Comparison of ENCODE assay signal across 1 cellular context in genomic region chr2:119408221-119408619, GRCh38.
TF ChIP-seq lines count a peak whose summit lies in the region.

No MANE protein-coding gene starts in this region.

TF ChIP-seq in H1, 55 proteins besides CTCF, POLR2A, EP300 and RAD21 (continued from another document):
- TF ChIP-seq MAFK (IDR thresholded peaks at IDR 0.05; ENCODE audit: low read depth, low read length) = no peak
- no peak for TF ChIP-seq CTBP2 (IDR thresholded peaks at IDR 0.05; ENCODE audit: borderline replicate concordance, insufficient read depth, insufficient read length, low read length)
- no peak for TF ChIP-seq SP1 (IDR thresholded peaks at IDR 0.05; ENCODE audit: low read depth, low read length)
